1 cellular context compared by ENCODE assay signal in the genomic region with DNA sequence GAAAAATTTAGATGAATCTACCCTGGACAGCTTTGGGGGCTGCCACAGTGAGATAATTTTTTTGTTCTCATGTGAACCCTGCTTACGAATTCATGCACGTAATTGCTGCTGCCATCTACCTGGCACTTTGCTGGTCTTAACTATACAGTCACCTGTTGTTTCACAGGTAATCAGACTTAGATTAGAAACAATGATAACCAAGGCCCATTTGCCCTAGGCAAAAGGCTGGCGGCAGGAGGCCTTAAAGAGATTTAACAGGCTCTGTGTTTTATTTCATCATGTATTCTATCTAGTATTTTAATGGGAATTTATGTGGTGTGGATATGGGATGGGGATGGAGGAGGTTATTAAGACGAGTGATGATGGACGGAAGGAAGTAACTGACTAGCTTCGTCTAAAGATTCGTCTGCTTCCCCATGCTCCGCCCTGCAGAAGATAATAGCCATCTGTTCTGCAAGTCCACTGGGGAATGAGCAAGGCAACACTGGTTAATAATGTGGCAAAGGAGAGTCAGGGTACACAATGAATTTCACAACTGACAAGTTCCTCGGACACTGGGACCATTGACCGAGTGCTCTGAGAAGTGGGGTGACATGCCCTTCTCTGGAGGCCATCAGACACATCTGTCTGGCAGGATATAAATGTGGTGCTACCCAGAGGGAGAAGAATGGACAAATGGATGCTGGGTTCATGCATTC.
TF ChIP-seq lines count a peak whose summit lies in the region.

No MANE protein-coding gene starts in this region.

TF ChIP-seq in SK-N-SH, 30 proteins besides CTCF, POLR2A, EP300 and RAD21:
- TF ChIP-seq, protein P1, sequence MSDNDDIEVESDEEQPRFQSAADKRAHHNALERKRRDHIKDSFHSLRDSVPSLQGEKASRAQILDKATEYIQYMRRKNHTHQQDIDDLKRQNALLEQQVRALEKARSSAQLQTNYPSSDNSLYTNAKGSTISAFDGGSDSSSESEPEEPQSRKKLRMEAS (IDR thresholded peaks at IDR 0.05; ENCODE audit: low read depth) = no peak
- TF ChIP-seq RXRA (IDR thresholded peaks at IDR 0.05; ENCODE audit: borderline replicate concordance, low read depth) (no peak), POLR2AphosphoS5 (IDR thresholded peaks at IDR 0.05; ENCODE audit: low read depth, low read length) (no peak), FOXJ3 (CRISPR knock-in tag; IDR thresholded peaks at IDR 0.05) (no peak), MXI1 (IDR thresholded peaks at IDR 0.05; ENCODE audit: low read depth, low read length) (no peak), YY1 (IDR thresholded peaks at IDR 0.05; ENCODE audit: low read depth) (no peak)
TF ChIP-seq in SK-N-SH: peak in this region for 0.
